ENCODE assay signal across 8 cellular contexts in the genomic region with DNA sequence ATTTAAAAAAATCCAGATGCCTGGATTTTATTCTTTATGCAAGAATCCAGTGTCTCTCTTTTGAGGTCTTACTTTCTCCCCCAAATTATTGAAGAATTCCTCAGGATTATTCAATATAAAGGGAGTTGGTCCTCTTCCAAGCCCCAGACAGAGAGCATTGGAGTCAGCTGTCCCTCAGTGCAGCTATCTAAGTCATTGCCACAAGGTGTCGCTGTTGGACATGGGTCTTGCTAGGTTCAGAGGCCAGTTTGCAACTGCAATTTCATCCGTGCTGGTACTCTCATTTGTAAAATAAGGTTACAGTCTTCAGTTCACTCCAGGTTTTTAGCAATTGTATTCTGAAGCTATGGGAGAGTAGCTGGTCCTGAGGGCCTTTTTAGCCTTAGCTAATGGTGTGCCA. TPM values are rescaled to one million over a fixed set of nuclear protein-coding genes. Genes with fewer than 3 reads are reported as not detected.
DNase-seq lines count a peak whose midpoint lies in the region; ATAC-seq and TF ChIP-seq lines count a peak whose summit lies in the region.

No MANE protein-coding gene starts in this region.

- H3K27me3 ChIP-seq in SJCRH30 (no peaks in the 10 kb centered on the region), endodermal cell (ENCODE audit: control insufficient read depth, insufficient read depth, low read length, poor library complexity, severe bottlenecking) (no peaks in the 10 kb centered on the region)

- TF ChIP-seq RAD21 in Ishikawa (IDR thresholded peaks at IDR 0.05; ENCODE audit: low read depth) = peak; percentile 86

- no peak overlapping the region for H3K9ac ChIP-seq in endodermal cell (ENCODE audit: extremely low read depth, low read length, poor library complexity, severe bottlenecking)

- 0 to 23% methylated on average over 1 to 2 of the region's 2 CpGs for WGBS in endodermal cell (ENCODE audit: insufficient coverage in 1 of 2, insufficient read length in 1 of 2), 2 experiments

- TF ChIP-seq CTCF in GM12874 (IDR thresholded peaks at IDR 0.05; ENCODE audit: insufficient read depth, low read depth, low read length) = peak; percentile 61
- peak; percentile 92 for TF ChIP-seq CTCF in endodermal cell (conservative IDR thresholded peaks at IDR 0.05)
- TF ChIP-seq CTCF in neural crest cell (conservative IDR thresholded peaks at IDR 0.05) = peak; percentile 83

- H3K4me1 Mint-ChIP-seq in endodermal cell = no peaks in the 10 kb centered on the region
- H3K4me1 Mint-ChIP-seq in neural crest cell = no peaks in the 10 kb centered on the region

- H3K27ac ChIP-seq in SJCRH30 = no peak overlapping the region
- no peak overlapping the region for H3K27ac ChIP-seq in endodermal cell (ENCODE audit: low read depth, low read length)

- peaks cover 5% of the 10 kb centered on the region for H3K9me3 ChIP-seq in SJCRH30 (replicated peaks)
- no peaks in the 10 kb centered on the region for H3K9me3 ChIP-seq in endodermal cell (ENCODE audit: control insufficient read depth, low read length)

- H3K9me3 Mint-ChIP-seq in endodermal cell (peaks cover 3% of the 10 kb centered on the region), neural crest cell (peaks cover 12% of the 10 kb centered on the region)

- H3K36me3 ChIP-seq in SJCRH30 (no peaks in the 10 kb centered on the region), endodermal cell (ENCODE audit: control insufficient read depth, insufficient read depth, low read length) (no peaks in the 10 kb centered on the region)

- H3K4me1 ChIP-seq in SJCRH30 (peaks cover 2% of the 10 kb centered on the region), endodermal cell (ENCODE audit: control insufficient read depth, insufficient read depth, low read length) (no peaks in the 10 kb centered on the region)

- H3K27ac Mint-ChIP-seq in endodermal cell (no peak overlapping the region), neural crest cell (ENCODE audit: unreplicated experiment) (no peak overlapping the region)

- no peak for ATAC-seq in GM18858 (IDR thresholded peaks at IDR 0.05; ENCODE audit: unreplicated experiment)

- no peak overlapping the region for H3K4me3 ChIP-seq in SJCRH30
- no peak overlapping the region for H3K4me3 ChIP-seq in endodermal cell (ENCODE audit: low read length)

- H3K36me3 Mint-ChIP-seq in endodermal cell (ENCODE audit: low read depth) (peaks cover 18% of the 10 kb centered on the region), neural crest cell (ENCODE audit: low read depth) (peaks cover 5% of the 10 kb centered on the region)

- H3K4me3 Mint-ChIP-seq in endodermal cell (no peak overlapping the region), neural crest cell (no peak overlapping the region)

- H3K27me3 Mint-ChIP-seq in endodermal cell (ENCODE audit: insufficient read depth) (no peaks in the 10 kb centered on the region), neural crest cell (ENCODE audit: low read depth) (no peaks in the 10 kb centered on the region)

- TF ChIP-seq EP300 in Ishikawa (IDR thresholded peaks at IDR 0.05; ENCODE audit: borderline replicate concordance) = no peak

- peak; percentile 56 for DNase-seq in Ammon's horn (ENCODE audit: low spot score)
- peak; percentile 66 to 90 for DNase-seq in SJCRH30
- DNase-seq in endodermal cell = peak; percentile 93
- peak; percentile 59 for DNase-seq in neural crest cell (ENCODE audit: low read depth, low spot score)
- DNase-seq in GM19240 (ENCODE audit: insufficient read length, low spot score) = no peak

TF ChIP-seq in Ishikawa, 13 proteins besides CTCF, POLR2A, EP300 and RAD21:
- TF ChIP-seq FOXM1 (IDR thresholded peaks at IDR 0.05; ENCODE audit: borderline replicate concordance, low read depth) = no peak
- TF ChIP-seq, protein P1, sequence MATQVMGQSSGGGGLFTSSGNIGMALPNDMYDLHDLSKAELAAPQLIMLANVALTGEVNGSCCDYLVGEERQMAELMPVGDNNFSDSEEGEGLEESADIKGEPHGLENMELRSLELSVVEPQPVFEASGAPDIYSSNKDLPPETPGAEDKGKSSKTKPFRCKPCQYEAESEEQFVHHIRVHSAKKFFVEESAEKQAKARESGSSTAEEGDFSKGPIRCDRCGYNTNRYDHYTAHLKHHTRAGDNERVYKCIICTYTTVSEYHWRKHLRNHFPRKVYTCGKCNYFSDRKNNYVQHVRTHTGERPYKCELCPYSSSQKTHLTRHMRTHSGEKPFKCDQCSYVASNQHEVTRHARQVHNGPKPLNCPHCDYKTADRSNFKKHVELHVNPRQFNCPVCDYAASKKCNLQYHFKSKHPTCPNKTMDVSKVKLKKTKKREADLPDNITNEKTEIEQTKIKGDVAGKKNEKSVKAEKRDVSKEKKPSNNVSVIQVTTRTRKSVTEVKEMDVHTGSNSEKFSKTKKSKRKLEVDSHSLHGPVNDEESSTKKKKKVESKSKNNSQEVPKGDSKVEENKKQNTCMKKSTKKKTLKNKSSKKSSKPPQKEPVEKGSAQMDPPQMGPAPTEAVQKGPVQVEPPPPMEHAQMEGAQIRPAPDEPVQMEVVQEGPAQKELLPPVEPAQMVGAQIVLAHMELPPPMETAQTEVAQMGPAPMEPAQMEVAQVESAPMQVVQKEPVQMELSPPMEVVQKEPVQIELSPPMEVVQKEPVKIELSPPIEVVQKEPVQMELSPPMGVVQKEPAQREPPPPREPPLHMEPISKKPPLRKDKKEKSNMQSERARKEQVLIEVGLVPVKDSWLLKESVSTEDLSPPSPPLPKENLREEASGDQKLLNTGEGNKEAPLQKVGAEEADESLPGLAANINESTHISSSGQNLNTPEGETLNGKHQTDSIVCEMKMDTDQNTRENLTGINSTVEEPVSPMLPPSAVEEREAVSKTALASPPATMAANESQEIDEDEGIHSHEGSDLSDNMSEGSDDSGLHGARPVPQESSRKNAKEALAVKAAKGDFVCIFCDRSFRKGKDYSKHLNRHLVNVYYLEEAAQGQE (IDR thresholded peaks at IDR 0.05; ENCODE audit: low read depth) = no peak
- no peak for TF ChIP-seq ZBTB7A (IDR thresholded peaks at IDR 0.05; ENCODE audit: low read depth)

RNA-seq across cellular contexts. Expression of a gene that starts 27.8 kb away (rescaled TPM):
- total RNA-seq in SJCRH30 (2014; rRNA removed; shearing (Covaris generic)) = 2.3 TPM in 2 replicates
- total RNA-seq in endodermal cell (10 to 100 TPM; 28.6 to 29.4 TPM), neural crest cell (20.3 and 24.2 TPM in 2 replicates)
- polyA plus RNA-seq in endodermal cell (2013, experiment 1 of 2) = 176 TPM
- polyA plus RNA-seq in endodermal cell (2013, experiment 2 of 2) = 179 TPM
